In genomic region chr4:1713003-1713397, GRCh38 we compare ENCODE assay signal across 7 cellular contexts. TPM values are rescaled to one million over a fixed set of nuclear protein-coding genes. Genes with fewer than 3 reads are reported as not detected.
DNase-seq lines count a peak whose midpoint lies in the region; ATAC-seq, FAIRE-seq and TF ChIP-seq lines count a peak whose summit lies in the region.

No MANE protein-coding gene starts in this region.

- DNase-seq in GM19239 (ENCODE audit: insufficient read length, low spot score) (no peak), iPS-NIHi7 (ENCODE audit: extremely low spot score) (peak; percentile 55), COLO829 (ENCODE audit: low spot score) (no peak), GM20000 (ENCODE audit: low spot score) (no peak)

- FAIRE-seq in GM19239 (lab: Jason Lieb, UNC): peak; percentile 8

- H3K27ac Mint-ChIP-seq in activated naive CD8-positive, alpha-beta T cell: peak overlapping the region; percentile 98

- peaks cover 11% of the 10 kb centered on the region for H3K36me3 Mint-ChIP-seq in activated naive CD8-positive, alpha-beta T cell

- TF ChIP-seq CTCF in GM20000 (IDR thresholded peaks at IDR 0.05; ENCODE audit: extremely low read depth, missing control alignments): no peak

- H3K4me3 Mint-ChIP-seq in activated naive CD8-positive, alpha-beta T cell: peak overlapping the region; percentile 99

- no peaks in the 10 kb centered on the region for H3K27me3 Mint-ChIP-seq in activated naive CD8-positive, alpha-beta T cell

- no peaks in the 10 kb centered on the region for H3K9me3 Mint-ChIP-seq in activated naive CD8-positive, alpha-beta T cell (ENCODE audit: low read depth)

- H3K27ac ChIP-seq in temporal lobe (ENCODE audit: low read depth, low read length): peak overlapping the region; percentile 87

- ATAC-seq in HG03103 (IDR thresholded peaks at IDR 0.05; ENCODE audit: low read depth, unreplicated experiment): peak; percentile 1

- peaks cover 50% of the 10 kb centered on the region for H3K4me1 Mint-ChIP-seq in activated naive CD8-positive, alpha-beta T cell (ENCODE audit: low read depth)

RNA-seq across cellular contexts. Expression of gene SLBP, which starts 0.9 kb away (rescaled TPM):
- total RNA-seq in temporal lobe: 32.5 TPM

RNA-seq across cellular contexts. Expression of gene TMEM129, which starts 8.1 kb away (rescaled TPM):
- total RNA-seq in temporal lobe: 8.9 TPM

RNA-seq across cellular contexts. Expression of gene TACC3, which starts 8.3 kb away (rescaled TPM):
- total RNA-seq in temporal lobe: 3.2 TPM

RNA-seq across cellular contexts. Expression of gene FAM53A, which starts 28.9 kb away (rescaled TPM):
- 2.0 TPM for total RNA-seq in temporal lobe
